1 cellular context compared by ENCODE assay signal in the genomic region with DNA sequence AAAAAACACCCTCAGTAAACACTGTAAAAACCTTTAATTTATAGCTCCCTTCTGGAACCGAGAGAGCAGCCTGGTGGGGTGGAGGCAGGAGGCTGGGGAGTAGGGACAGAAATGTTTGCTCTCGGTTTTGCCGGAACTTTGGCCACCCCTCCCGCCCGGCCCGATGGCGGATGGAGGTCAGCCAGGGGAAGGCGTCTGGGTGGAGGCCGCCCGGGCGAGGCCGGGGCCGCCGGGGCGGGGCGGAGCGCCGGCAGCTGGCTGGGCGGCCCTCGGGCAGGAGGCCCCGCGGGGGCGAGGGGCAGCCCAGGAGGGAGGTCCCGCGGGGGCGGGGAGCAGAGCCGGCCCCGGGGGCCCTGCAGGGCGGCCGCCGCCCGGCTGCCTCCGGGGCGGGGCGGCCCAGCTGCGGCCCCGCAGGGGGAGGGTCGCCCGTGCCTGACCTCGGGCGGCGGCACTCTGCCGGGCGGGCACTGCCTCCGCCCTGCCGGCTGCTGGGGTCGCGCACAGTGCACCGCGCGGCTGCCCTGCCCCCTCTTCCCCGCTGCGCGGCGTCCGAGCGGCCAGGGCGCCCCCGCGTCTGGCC.
TF ChIP-seq lines count a peak whose summit lies in the region.

No MANE protein-coding gene starts in this region.

TF ChIP-seq in K562, 482 proteins besides CTCF, POLR2A, EP300 and RAD21 (continued from another document and continues in another):
- TF ChIP-seq, protein P1, sequence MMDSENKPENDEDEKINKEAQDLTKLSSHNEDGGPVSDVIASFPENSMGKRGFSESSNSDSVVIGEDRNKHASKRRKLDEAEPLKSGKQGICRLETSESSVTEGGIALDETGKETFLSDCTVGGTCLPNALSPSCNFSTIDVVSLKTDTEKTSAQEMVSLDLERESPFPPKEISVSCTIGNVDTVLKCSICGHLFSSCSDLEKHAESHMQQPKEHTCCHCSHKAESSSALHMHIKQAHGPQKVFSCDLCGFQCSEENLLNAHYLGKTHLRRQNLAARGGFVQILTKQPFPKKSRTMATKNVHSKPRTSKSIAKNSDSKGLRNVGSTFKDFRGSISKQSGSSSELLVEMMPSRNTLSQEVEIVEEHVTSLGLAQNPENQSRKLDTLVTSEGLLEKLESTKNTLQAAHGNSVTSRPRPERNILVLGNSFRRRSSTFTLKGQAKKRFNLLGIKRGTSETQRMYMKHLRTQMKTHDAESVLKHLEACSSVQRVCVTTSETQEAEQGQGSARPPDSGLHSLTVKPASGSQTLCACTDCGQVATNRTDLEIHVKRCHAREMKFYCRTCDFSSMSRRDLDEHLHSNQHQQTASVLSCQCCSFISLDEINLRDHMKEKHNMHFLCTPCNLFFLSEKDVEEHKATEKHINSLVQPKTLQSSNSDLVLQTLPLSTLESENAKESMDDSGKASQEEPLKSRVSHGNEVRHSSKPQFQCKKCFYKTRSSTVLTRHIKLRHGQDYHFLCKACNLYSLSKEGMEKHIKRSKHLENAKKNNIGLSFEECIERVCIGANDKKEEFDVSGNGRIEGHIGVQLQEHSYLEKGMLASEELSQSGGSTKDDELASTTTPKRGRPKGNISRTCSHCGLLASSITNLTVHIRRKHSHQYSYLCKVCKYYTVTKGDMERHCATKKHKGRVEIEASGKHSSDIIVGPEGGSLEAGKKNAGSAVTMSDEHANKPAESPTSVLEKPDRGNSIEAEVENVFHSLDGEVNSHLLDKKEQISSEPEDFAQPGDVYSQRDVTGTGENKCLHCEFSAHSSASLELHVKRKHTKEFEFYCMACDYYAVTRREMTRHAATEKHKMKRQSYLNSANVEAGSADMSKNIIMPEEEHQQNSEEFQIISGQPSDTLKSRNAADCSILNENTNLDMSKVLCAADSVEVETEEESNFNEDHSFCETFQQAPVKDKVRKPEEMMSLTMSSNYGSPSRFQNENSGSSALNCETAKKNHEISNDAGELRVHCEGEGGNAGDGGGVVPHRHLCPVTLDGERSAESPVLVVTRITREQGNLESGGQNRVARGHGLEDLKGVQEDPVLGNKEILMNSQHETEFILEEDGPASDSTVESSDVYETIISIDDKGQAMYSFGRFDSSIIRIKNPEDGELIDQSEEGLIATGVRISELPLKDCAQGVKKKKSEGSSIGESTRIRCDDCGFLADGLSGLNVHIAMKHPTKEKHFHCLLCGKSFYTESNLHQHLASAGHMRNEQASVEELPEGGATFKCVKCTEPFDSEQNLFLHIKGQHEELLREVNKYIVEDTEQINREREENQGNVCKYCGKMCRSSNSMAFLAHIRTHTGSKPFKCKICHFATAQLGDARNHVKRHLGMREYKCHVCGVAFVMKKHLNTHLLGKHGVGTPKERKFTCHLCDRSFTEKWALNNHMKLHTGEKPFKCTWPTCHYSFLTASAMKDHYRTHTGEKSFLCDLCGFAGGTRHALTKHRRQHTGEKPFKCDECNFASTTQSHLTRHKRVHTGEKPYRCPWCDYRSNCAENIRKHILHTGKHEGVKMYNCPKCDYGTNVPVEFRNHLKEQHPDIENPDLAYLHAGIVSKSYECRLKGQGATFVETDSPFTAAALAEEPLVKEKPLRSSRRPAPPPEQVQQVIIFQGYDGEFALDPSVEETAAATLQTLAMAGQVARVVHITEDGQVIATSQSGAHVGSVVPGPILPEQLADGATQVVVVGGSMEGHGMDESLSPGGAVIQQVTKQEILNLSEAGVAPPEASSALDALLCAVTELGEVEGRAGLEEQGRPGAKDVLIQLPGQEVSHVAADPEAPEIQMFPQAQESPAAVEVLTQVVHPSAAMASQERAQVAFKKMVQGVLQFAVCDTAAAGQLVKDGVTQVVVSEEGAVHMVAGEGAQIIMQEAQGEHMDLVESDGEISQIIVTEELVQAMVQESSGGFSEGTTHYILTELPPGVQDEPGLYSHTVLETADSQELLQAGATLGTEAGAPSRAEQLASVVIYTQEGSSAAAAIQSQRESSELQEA (IDR thresholded peaks at IDR 0.05; ENCODE audit: low read depth), result no peak
- TF ChIP-seq ZBTB43 (CRISPR knock-in tag; IDR thresholded peaks at IDR 0.05), result no peak
- no peak for TF ChIP-seq RFX5 (IDR thresholded peaks at IDR 0.05; ENCODE audit: low read depth, low read length)
- no peak for TF ChIP-seq YBX1 (IDR thresholded peaks at IDR 0.05)
- TF ChIP-seq MTA1 (IDR thresholded peaks at IDR 0.05; ENCODE audit: borderline replicate concordance), result no peak
- TF ChIP-seq FOSL1 (tag; conservative IDR thresholded peaks at IDR 0.05), result no peak
- TF ChIP-seq, protein P2, sequence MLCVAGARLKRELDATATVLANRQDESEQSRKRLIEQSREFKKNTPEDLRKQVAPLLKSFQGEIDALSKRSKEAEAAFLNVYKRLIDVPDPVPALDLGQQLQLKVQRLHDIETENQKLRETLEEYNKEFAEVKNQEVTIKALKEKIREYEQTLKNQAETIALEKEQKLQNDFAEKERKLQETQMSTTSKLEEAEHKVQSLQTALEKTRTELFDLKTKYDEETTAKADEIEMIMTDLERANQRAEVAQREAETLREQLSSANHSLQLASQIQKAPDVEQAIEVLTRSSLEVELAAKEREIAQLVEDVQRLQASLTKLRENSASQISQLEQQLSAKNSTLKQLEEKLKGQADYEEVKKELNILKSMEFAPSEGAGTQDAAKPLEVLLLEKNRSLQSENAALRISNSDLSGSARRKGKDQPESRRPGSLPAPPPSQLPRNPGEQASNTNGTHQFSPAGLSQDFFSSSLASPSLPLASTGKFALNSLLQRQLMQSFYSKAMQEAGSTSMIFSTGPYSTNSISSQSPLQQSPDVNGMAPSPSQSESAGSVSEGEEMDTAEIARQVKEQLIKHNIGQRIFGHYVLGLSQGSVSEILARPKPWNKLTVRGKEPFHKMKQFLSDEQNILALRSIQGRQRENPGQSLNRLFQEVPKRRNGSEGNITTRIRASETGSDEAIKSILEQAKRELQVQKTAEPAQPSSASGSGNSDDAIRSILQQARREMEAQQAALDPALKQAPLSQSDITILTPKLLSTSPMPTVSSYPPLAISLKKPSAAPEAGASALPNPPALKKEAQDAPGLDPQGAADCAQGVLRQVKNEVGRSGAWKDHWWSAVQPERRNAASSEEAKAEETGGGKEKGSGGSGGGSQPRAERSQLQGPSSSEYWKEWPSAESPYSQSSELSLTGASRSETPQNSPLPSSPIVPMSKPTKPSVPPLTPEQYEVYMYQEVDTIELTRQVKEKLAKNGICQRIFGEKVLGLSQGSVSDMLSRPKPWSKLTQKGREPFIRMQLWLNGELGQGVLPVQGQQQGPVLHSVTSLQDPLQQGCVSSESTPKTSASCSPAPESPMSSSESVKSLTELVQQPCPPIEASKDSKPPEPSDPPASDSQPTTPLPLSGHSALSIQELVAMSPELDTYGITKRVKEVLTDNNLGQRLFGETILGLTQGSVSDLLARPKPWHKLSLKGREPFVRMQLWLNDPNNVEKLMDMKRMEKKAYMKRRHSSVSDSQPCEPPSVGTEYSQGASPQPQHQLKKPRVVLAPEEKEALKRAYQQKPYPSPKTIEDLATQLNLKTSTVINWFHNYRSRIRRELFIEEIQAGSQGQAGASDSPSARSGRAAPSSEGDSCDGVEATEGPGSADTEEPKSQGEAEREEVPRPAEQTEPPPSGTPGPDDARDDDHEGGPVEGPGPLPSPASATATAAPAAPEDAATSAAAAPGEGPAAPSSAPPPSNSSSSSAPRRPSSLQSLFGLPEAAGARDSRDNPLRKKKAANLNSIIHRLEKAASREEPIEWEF (CRISPR knock-in tag; IDR thresholded peaks at IDR 0.05), result no peak
- no peak for TF ChIP-seq RHOXF2B (CRISPR knock-in tag; conservative IDR thresholded peaks at IDR 0.05)
- no peak for TF ChIP-seq ZNF184 (CRISPR knock-in tag; IDR thresholded peaks at IDR 0.05)
- TF ChIP-seq NR2C1 (IDR thresholded peaks at IDR 0.05), result no peak
- TF ChIP-seq NR2C1 (tag; IDR thresholded peaks at IDR 0.05), result no peak
- TF ChIP-seq HNRNPK (IDR thresholded peaks at IDR 0.05; ENCODE audit: low read depth, low read length, poor library complexity, severe bottlenecking), result peak; percentile 10
- TF ChIP-seq ZNF146 (CRISPR knock-in tag; IDR thresholded peaks at IDR 0.05; ENCODE audit: unreplicated experiment), result no peak
- no peak for TF ChIP-seq HSF4 (CRISPR knock-in tag; IDR thresholded peaks at IDR 0.05; ENCODE audit: borderline replicate concordance)
- TF ChIP-seq, protein P3, sequence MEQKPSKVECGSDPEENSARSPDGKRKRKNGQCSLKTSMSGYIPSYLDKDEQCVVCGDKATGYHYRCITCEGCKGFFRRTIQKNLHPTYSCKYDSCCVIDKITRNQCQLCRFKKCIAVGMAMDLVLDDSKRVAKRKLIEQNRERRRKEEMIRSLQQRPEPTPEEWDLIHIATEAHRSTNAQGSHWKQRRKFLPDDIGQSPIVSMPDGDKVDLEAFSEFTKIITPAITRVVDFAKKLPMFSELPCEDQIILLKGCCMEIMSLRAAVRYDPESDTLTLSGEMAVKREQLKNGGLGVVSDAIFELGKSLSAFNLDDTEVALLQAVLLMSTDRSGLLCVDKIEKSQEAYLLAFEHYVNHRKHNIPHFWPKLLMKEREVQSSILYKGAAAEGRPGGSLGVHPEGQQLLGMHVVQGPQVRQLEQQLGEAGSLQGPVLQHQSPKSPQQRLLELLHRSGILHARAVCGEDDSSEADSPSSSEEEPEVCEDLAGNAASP (IDR thresholded peaks at IDR 0.05), result no peak
- TF ChIP-seq PURB (CRISPR knock-in tag; IDR thresholded peaks at IDR 0.05; ENCODE audit: low read depth), result no peak
- TF ChIP-seq ERF (CRISPR knock-in tag; IDR thresholded peaks at IDR 0.05), result 0 out of 2 replicates have a peak, but pooled peaks have one; percentile 13
- no peak for TF ChIP-seq ARHGAP35 (IDR thresholded peaks at IDR 0.05; ENCODE audit: partially characterized antibody)
- TF ChIP-seq CTBP1 (IDR thresholded peaks at IDR 0.05; ENCODE audit: borderline replicate concordance), result peak; percentile 24; the same call in 1 of the 2 replicates
- no peak for TF ChIP-seq SREBF1 (IDR thresholded peaks at IDR 0.05; ENCODE audit: borderline replicate concordance, low read depth, low read length)
- no peak for TF ChIP-seq ZNF124 (CRISPR knock-in tag; IDR thresholded peaks at IDR 0.05)
- TF ChIP-seq ETS1 (conservative IDR thresholded peaks at IDR 0.05; ENCODE audit: control insufficient read depth, low read depth, low read length), result peak; percentile 75
- TF ChIP-seq BHLHE40 (IDR thresholded peaks at IDR 0.05; ENCODE audit: low read length), result peak; percentile 83
- no peak for TF ChIP-seq SNRNP70 (optimal IDR thresholded peaks at IDR 0.05; ENCODE audit: low read depth, low read length)
- no peak for TF ChIP-seq MCM2 (IDR thresholded peaks at IDR 0.05; ENCODE audit: low read depth)
- no peak for TF ChIP-seq ZNF175 (CRISPR knock-in tag; IDR thresholded peaks at IDR 0.05; ENCODE audit: low read depth)
- TF ChIP-seq STAT5B (CRISPR knock-in tag; IDR thresholded peaks at IDR 0.05), result no peak
- TF ChIP-seq NCOA4 (IDR thresholded peaks at IDR 0.05; ENCODE audit: partially characterized antibody), result no peak
- TF ChIP-seq SIN3A (IDR thresholded peaks at IDR 0.05; ENCODE audit: borderline replicate concordance in 2 of 2, control insufficient read depth in 1 of 2, low read depth in 2 of 2, low read length in 2 of 2), result peak in 1 of 2 experiments; percentile 53; a peak in 1 of 4 replicates
- TF ChIP-seq MBD2 (IDR thresholded peaks at IDR 0.05; ENCODE audit: borderline replicate concordance, low read depth), result peak; percentile 12; the same call in 1 of the 2 replicates
- TF ChIP-seq HNRNPL (IDR thresholded peaks at IDR 0.05; ENCODE audit: low read depth, low read length), result peak; percentile 92; the same call in 1 of the 2 replicates
- no peak for TF ChIP-seq ZNF696 (CRISPR knock-in tag; conservative IDR thresholded peaks at IDR 0.05)
- TF ChIP-seq XRCC4 (IDR thresholded peaks at IDR 0.05; ENCODE audit: extremely low read depth, insufficient read depth, insufficient read length), result no peak
- TF ChIP-seq, protein P4, sequence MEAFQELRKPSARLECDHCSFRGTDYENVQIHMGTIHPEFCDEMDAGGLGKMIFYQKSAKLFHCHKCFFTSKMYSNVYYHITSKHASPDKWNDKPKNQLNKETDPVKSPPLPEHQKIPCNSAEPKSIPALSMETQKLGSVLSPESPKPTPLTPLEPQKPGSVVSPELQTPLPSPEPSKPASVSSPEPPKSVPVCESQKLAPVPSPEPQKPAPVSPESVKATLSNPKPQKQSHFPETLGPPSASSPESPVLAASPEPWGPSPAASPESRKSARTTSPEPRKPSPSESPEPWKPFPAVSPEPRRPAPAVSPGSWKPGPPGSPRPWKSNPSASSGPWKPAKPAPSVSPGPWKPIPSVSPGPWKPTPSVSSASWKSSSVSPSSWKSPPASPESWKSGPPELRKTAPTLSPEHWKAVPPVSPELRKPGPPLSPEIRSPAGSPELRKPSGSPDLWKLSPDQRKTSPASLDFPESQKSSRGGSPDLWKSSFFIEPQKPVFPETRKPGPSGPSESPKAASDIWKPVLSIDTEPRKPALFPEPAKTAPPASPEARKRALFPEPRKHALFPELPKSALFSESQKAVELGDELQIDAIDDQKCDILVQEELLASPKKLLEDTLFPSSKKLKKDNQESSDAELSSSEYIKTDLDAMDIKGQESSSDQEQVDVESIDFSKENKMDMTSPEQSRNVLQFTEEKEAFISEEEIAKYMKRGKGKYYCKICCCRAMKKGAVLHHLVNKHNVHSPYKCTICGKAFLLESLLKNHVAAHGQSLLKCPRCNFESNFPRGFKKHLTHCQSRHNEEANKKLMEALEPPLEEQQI (IDR thresholded peaks at IDR 0.05), result no peak
- TF ChIP-seq, protein P5, sequence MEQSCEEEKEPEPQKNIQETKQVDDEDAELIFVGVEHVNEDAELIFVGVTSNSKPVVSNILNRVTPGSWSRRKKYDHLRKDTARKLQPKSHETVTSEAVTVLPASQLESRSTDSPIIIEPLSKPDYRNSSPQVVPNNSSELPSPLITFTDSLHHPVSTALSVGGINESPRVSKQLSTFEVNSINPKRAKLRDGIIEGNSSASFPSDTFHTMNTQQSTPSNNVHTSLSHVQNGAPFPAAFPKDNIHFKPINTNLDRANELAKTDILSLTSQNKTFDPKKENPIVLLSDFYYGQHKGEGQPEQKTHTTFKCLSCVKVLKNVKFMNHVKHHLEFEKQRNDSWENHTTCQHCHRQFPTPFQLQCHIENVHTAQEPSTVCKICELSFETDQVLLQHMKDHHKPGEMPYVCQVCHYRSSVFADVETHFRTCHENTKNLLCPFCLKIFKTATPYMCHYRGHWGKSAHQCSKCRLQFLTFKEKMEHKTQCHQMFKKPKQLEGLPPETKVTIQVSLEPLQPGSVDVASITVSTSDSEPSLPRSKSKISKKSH (CRISPR knock-in tag; IDR thresholded peaks at IDR 0.05), result no peak
- no peak for TF ChIP-seq ASH1L (IDR thresholded peaks at IDR 0.05; ENCODE audit: borderline replicate concordance, low read depth, partially characterized antibody)
- 0 out of 2 replicates have a peak, but pooled peaks have one; percentile 14 for TF ChIP-seq SIN3B (IDR thresholded peaks at IDR 0.05; ENCODE audit: low read depth)
- TF ChIP-seq HDAC1 (IDR thresholded peaks at IDR 0.05), result no peak
